Comparison of ENCODE assay signal across 23 cellular contexts in genomic region chr13:23817136-23817535, GRCh38.
"Had no signal": no experiment of that assay in that cellular context is flagged by ENCODE, and none has a peak within 500 bp of the region (broad histone marks: within the 10 kb centered on the region; RNA-seq: fewer than 3 reads in every experiment).

No MANE protein-coding gene starts in this region.

- DNase-seq: MM.1S, NCI-H1105, NCI-H1417 treated with DMSO at 0.1 percent for 48 hours, NCI-H146, NCI-H1694 treated with DMSO at 0.1 percent for 48 hours, NCI-H1930, NCI-H2081, NCI-H2171, NCI-H226, NCI-H446, NCI-H510A, NCI-H524 treated with DMSO at 0.1 percent for 48 hours, NCI-H69, NCI-H774, SHP77, SK-N-SH, SW 1271 had no signal

- H3K9me3 ChIP-seq: SK-N-SH had no signal

- H3K27ac Mint-ChIP-seq: IgD-negative memory B cell had no signal

- H3K27me3 Mint-ChIP-seq: IgD-negative memory B cell had no signal

- H3K4me3 ChIP-seq: K562 had no signal

- H3K9me3 Mint-ChIP-seq: IgD-negative memory B cell had no signal

- ATAC-seq: K562, Panc1 had no signal

- H3K27ac ChIP-seq: HL-60, KMS-11, RWPE1 had no signal

- H3K4me2 ChIP-seq: KMS-11, SK-N-SH had no signal

- H3K4me3 Mint-ChIP-seq: IgD-negative memory B cell had no signal

- H3K9me2 ChIP-seq: SK-N-SH had no signal
